In the genomic region with DNA sequence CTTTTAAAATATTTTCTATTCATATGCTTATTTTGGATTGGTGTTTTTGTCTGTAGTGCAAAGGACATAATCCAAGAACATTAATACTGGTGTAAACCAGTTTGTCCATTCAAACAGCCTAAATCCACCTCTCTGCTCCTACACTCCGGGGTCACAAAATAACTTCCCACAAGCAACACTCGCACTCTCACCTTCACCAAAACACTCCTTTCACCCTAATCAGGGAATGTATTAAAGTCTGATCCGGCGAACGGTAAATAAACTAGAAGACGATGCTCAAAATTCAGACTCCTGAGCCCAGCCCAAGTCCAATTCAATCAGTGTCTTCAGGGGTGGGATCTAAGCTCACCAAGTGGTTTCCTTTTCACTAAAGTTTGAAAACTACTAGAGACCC, we compare ENCODE assay signal across 8 cellular contexts. TPM values are rescaled to one million over a fixed set of nuclear protein-coding genes. Genes with fewer than 3 reads are reported as not detected.
DNase-seq lines count a peak whose midpoint lies in the region; ATAC-seq, FAIRE-seq and TF ChIP-seq lines count a peak whose summit lies in the region.

No MANE protein-coding gene starts in this region.

- H3K9me1 ChIP-seq in IMR-90 (ENCODE audit: insufficient read depth, low read length) (peaks cover 7% of the 10 kb centered on the region; the same call in 1 of the 2 replicates), K562 (ENCODE audit: control insufficient read depth, insufficient read depth, low read length) (no peaks in the 10 kb centered on the region)

- H2BK15ac ChIP-seq in IMR-90 (ENCODE audit: low read depth, low read length) = peak overlapping the region; percentile 16; the same call in 2 of the 3 replicates

- peak overlapping the region; percentile 86 for H3K4me3 ChIP-seq in IMR-90 (ENCODE audit: insufficient read depth, low read depth, low read length)
- peak overlapping the region; percentile 91 for H3K4me3 ChIP-seq in K562
- H3K4me3 ChIP-seq in left lung = peak overlapping the region; percentile 76 to 95
- peak overlapping the region; percentile 77 to 86 (median 81) for H3K4me3 ChIP-seq in tibial nerve

- POLR2A ChIA-PET in CD4-positive, alpha-beta T cell (lab: Charles Lee) = interaction anchor here (0.7 to 8.0 kb wide), 5 partner anchors 10 to 943 kb away, joined by 3 to 253 read pairs (median 6); a partner anchor contains a TSS
- POLR2A ChIA-PET in IMR-90 (lab: Charles Lee; ENCODE audit: unreplicated experiment) = no interaction called here
- POLR2A ChIA-PET in K562 (lab: Yijun Ruan, JAX) = interaction anchor here (0.6 to 2.5 kb wide), 5 partner anchors 10 to 770 kb away, joined by 3 to 14 read pairs (median 3); a partner anchor contains a TSS

- no peak overlapping the region for H2BK20ac ChIP-seq in IMR-90 (ENCODE audit: low read depth, low read length)

- in situ Hi-C loops in IMR-90 (cut with MboI; ENCODE audit: low sequenced_read_pairs) = no loop called here
- in situ Hi-C loops in K562 (cut with MboI) = loop anchor here (5.0 kb wide), 1 partner anchor 68 kb away; a partner anchor contains a TSS

- H2AK9ac ChIP-seq in IMR-90 (replicated peaks; ENCODE audit: low read depth, low read length, poor library complexity) = peak overlapping the region; percentile 98

- H3K36me3 ChIP-seq in IMR-90 (ENCODE audit: control insufficient read depth, insufficient read depth, low read length) (no peaks in the 10 kb centered on the region), K562 (ENCODE audit: control insufficient read depth, insufficient read depth, low read length) (peaks cover 4% of the 10 kb centered on the region; the same call in 1 of the 3 replicates), left lung (no peaks in the 10 kb centered on the region), tibial nerve (no peaks in the 10 kb centered on the region)

- peak overlapping the region; percentile 82 for H3K4ac ChIP-seq in IMR-90 (ENCODE audit: low read depth, low read length)

- peak overlapping the region; percentile 74 for H3K18ac ChIP-seq in IMR-90 (ENCODE audit: low read depth, low read length)

- peaks cover 50% of the 10 kb centered on the region for H3K4me1 Mint-ChIP-seq in CD4-positive, alpha-beta T cell (ENCODE audit: low read depth)

- H3K14ac ChIP-seq in IMR-90 (replicated peaks; ENCODE audit: low read depth, low read length) = peak overlapping the region; percentile 93

- H2BK120ac ChIP-seq in IMR-90 (ENCODE audit: low read depth, low read length) = peak overlapping the region; percentile 84; the same call in 1 of the 2 replicates

- TF ChIP-seq POLR2A in IMR-90 (IDR thresholded peaks at IDR 0.05; ENCODE audit: low read depth, low read length) = no peak
- TF ChIP-seq POLR2A in K562 (conservative IDR thresholded peaks at IDR 0.05) = no peak
- no peak for TF ChIP-seq POLR2A in tibial nerve (IDR thresholded peaks at IDR 0.05)

- H3K9ac ChIP-seq in IMR-90 (ENCODE audit: low read depth, low read length) (peak overlapping the region; percentile 94), K562 (ENCODE audit: insufficient read depth in 1 of 2, low read depth in 2 of 2, low read length in 2 of 2) (peak overlapping the region; percentile 91 to 96)

- peak overlapping the region; percentile 78 for H4K91ac ChIP-seq in IMR-90 (ENCODE audit: insufficient read depth, low read depth, low read length)

- no peak for TF ChIP-seq CTCF in CD4-positive, alpha-beta T cell (IDR thresholded peaks at IDR 0.05)
- TF ChIP-seq CTCF in IMR-90 (conservative IDR thresholded peaks at IDR 0.05; ENCODE audit: low read depth, low read length) (no peak), K562 (IDR thresholded peaks at IDR 0.05 in 2 of 3, conservative IDR thresholded peaks at IDR 0.05 in 1 of 3; ENCODE audit: insufficient read depth in 2 of 3, low read depth in 1 of 3, low read length in 3 of 3) (no peak), left lung (IDR thresholded peaks at IDR 0.05) (no peak), tibial nerve (IDR thresholded peaks at IDR 0.05) (no peak)

- CTCF ChIA-PET in CD4-positive, alpha-beta T cell (lab: Charles Lee) = interaction anchor here (3.8 kb wide), 1 partner anchor 66 kb away, joined by 46 read pairs; a partner anchor contains a TSS
- CTCF ChIA-PET in IMR-90 (lab: Yijun Ruan, JAX) (no interaction called here), K562 (lab: Yijun Ruan, JAX; ENCODE audit: low intra/inter-chr PET ratio) (interaction anchor here (1.0 kb wide), 1 partner anchor 66 kb away, joined by 3 read pairs; a partner anchor contains a TSS)

- peaks cover 5% of the 10 kb centered on the region for H3K4me1 ChIP-seq in IMR-90 (ENCODE audit: control insufficient read depth, insufficient read depth, low read length)
- H3K4me1 ChIP-seq in K562 (replicated peaks in 1 of 2; ENCODE audit: control insufficient read depth in 2 of 2, insufficient read depth in 2 of 2, low read length in 2 of 2) = peaks cover 5 to 10% of the 10 kb centered on the region in 2 experiments; a peak in 4 of 5 replicates
- peaks cover 7 to 46% of the 10 kb centered on the region in 2 donors for H3K4me1 ChIP-seq in left lung
- peaks cover 0 to 37% (median 15%) of the 10 kb centered on the region in 4 donors for H3K4me1 ChIP-seq in tibial nerve

- peak overlapping the region; percentile 98 for H2AFZ ChIP-seq in IMR-90 (replicated peaks; ENCODE audit: low read length, poor library complexity)
- peak overlapping the region; percentile 95 for H2AFZ ChIP-seq in K562 (ENCODE audit: low read depth, low read length)

- peak overlapping the region; percentile 96 for H3K4me3 Mint-ChIP-seq in CD4-positive, alpha-beta T cell

- H3K27ac Mint-ChIP-seq in CD4-positive, alpha-beta T cell = peak overlapping the region; percentile 94

- peak overlapping the region; percentile 56 to 91 for H4K8ac ChIP-seq in IMR-90 (ENCODE audit: low read depth in 2 of 2, low read length in 2 of 2)

- no peaks in the 10 kb centered on the region for H3K9me3 Mint-ChIP-seq in CD4-positive, alpha-beta T cell

- no peaks in the 10 kb centered on the region for H3K9me3 ChIP-seq in CD4-positive, alpha-beta T cell (ENCODE audit: control insufficient read depth, low read length)
- H3K9me3 ChIP-seq in IMR-90 (ENCODE audit: control insufficient read depth, insufficient read depth, low read length) (no peaks in the 10 kb centered on the region), K562 (replicated peaks; ENCODE audit: control insufficient read depth, insufficient read depth, low read depth, low read length) (no peaks in the 10 kb centered on the region), left lung (no peaks in the 10 kb centered on the region), tibial nerve (no peaks in the 10 kb centered on the region)

- no CpG with 5 or more reads among the region's 6 CpGs for WGBS in IMR-90 (ENCODE audit: extremely low coverage in 2 of 2, insufficient read length in 1 of 2), 2 experiments
- under 1% methylated on average over 6 of the region's 6 CpGs for WGBS in K562 (ENCODE audit: insufficient coverage, low coverage, missing lambda C conversion rate)
- WGBS in tibial nerve, 2 donors = 0% methylated on average over 6 of the region's 6 CpGs

- no peaks in the 10 kb centered on the region for H3K27me3 Mint-ChIP-seq in CD4-positive, alpha-beta T cell

- H3K79me2 ChIP-seq in K562 (ENCODE audit: control insufficient read depth, insufficient read depth, low read length) = peaks cover 55% of the 10 kb centered on the region

- peak overlapping the region; percentile 78 for H3K23ac ChIP-seq in IMR-90 (ENCODE audit: low read depth, low read length)

- dilution Hi-C loops in IMR-90 (cut with HindIII; ENCODE audit: low sequenced_read_pairs, unreplicated experiment) = no loop called here

- TF ChIP-seq EP300 in K562 (IDR thresholded peaks at IDR 0.05; ENCODE audit: low read length) (no peak), tibial nerve (IDR thresholded peaks at IDR 0.05) (no peak)

- no peak for TF ChIP-seq RAD21 in IMR-90 (IDR thresholded peaks at IDR 0.05; ENCODE audit: low read length)
- TF ChIP-seq RAD21 in K562 (CRISPR knock-in tag; conservative IDR thresholded peaks at IDR 0.05 in 1 of 2, IDR thresholded peaks at IDR 0.05 in 1 of 2) = no peak

- peaks cover 0 to 38% of the 10 kb centered on the region in 2 experiments; a peak in 2 of 4 replicates for H3K79me1 ChIP-seq in IMR-90 (ENCODE audit: low read depth in 1 of 2, low read length in 2 of 2)

- ATAC-seq in CD4-positive, alpha-beta T cell (ENCODE audit: poor library complexity) = no peak
- no peak; the same call in 1 of the 2 replicates for ATAC-seq in IMR-90 (ENCODE audit: low read depth)
- peak; percentile 26 for ATAC-seq in K562
- peak; percentile 7 for ATAC-seq in left lung
- no peak for ATAC-seq in HG02610 (IDR thresholded peaks at IDR 0.05; ENCODE audit: unreplicated experiment)
- no peak for ATAC-seq in HG02938 (IDR thresholded peaks at IDR 0.05; ENCODE audit: unreplicated experiment)
- no peak for ATAC-seq in HG02623 (IDR thresholded peaks at IDR 0.05; ENCODE audit: unreplicated experiment)

- peak; percentile 37 for FAIRE-seq in K562 (lab: Jason Lieb, UNC)

- no peaks in the 10 kb centered on the region for H3K27me3 ChIP-seq in CD4-positive, alpha-beta T cell (ENCODE audit: control insufficient read depth, insufficient read depth, low read length)
- H3K27me3 ChIP-seq in IMR-90 (ENCODE audit: control insufficient read depth, insufficient read depth, low read length) (no peaks in the 10 kb centered on the region), K562 (ENCODE audit: control insufficient read depth in 2 of 2, insufficient read depth in 2 of 2, low read length in 2 of 2) (no peaks in the 10 kb centered on the region), left lung (no peaks in the 10 kb centered on the region), tibial nerve (no peaks in the 10 kb centered on the region)

- peak overlapping the region; percentile 81; the same call in 1 of the 2 replicates for H2AK5ac ChIP-seq in IMR-90 (ENCODE audit: low read depth, low read length)

- peak overlapping the region; percentile 71 for H4K5ac ChIP-seq in IMR-90 (ENCODE audit: low read depth, low read length)

- peak overlapping the region; percentile 70 for H3K27ac ChIP-seq in CD4-positive, alpha-beta T cell (ENCODE audit: low read depth, low read length)
- H3K27ac ChIP-seq in IMR-90 (ENCODE audit: insufficient read depth, low read length) (peak overlapping the region; percentile 94), K562 (ENCODE audit: extremely low read depth, low read depth, low read length) (peak overlapping the region; percentile 92), left lung (peak overlapping the region; percentile 86 to 95), tibial nerve (peak overlapping the region; percentile 84 to 94 (median 90))

- H3K4me2 ChIP-seq in IMR-90 (ENCODE audit: low read depth, low read length) (peak overlapping the region; percentile 98), K562 (ENCODE audit: insufficient read depth, low read length) (peak overlapping the region; percentile 81)

- peak overlapping the region; percentile 88 for H3K56ac ChIP-seq in IMR-90 (ENCODE audit: extremely low read depth, insufficient read depth, low read length)

- intact Hi-C loops in CD4-positive, alpha-beta T cell (cut with DNase I, micrococcal nuclease) = loop anchor here (1.0 to 10.0 kb wide), 8 partner anchors 66 to 1269 kb away; a partner anchor contains a TSS
- intact Hi-C loops in IMR-90 (cut with micrococcal nuclease) = loop anchor here (1.0 to 5.0 kb wide), 3 partner anchors 52 to 284 kb away; a partner anchor contains a TSS
- intact Hi-C loops in K562 (cut with micrococcal nuclease) = loop anchor here (1.0 kb wide), 1 partner anchor 66 kb away; a partner anchor contains a TSS
- intact Hi-C loops in left lung (cut with DNase I) = no loop called here

- no TSS peak for BruUV-seq in IMR-90 (replicated peaks; lab: Mats Ljungman, UMichigan)
- TSS peak; percentile 61 for BruUV-seq in K562 (replicated peaks; lab: Mats Ljungman, UMichigan)

- peaks cover 15% of the 10 kb centered on the region for H3K36me3 Mint-ChIP-seq in CD4-positive, alpha-beta T cell (ENCODE audit: low read depth)

- DNase-seq in CD4-positive, alpha-beta T cell = no peak
- DNase-seq in IMR-90 (no peak), K562 (ENCODE audit: extremely low read depth in 1 of 4, low spot score in 3 of 4) (peak in 2 of 4 experiments; percentile 13 to 37), left lung (no peak), tibial nerve (ENCODE audit: low spot score in 2 of 2) (no peak)

- H4K20me1 ChIP-seq in IMR-90 (ENCODE audit: insufficient read depth, low read length) (peaks cover 13% of the 10 kb centered on the region), K562 (replicated peaks; ENCODE audit: control insufficient read depth, insufficient read depth, low read length) (no peaks in the 10 kb centered on the region)

- peak overlapping the region; percentile 84 for H2BK5ac ChIP-seq in IMR-90 (ENCODE audit: low read depth, low read length, poor library complexity, severe bottlenecking)

RNA-seq across cellular contexts. Expression of a gene that starts 0.6 kb away (rescaled TPM):
- total RNA-seq in CD4-positive, alpha-beta T cell = 10 to 100 TPM; 24.5 to 24.6 TPM
- total RNA-seq in IMR-90 (2012; rRNA removed) = 59.0 and 67.8 TPM in 2 replicates
- polyA plus RNA-seq in IMR-90 (2012; rRNA removed) = 24.0 and 33.1 TPM in 2 replicates
- 10.0 and 13.1 TPM in 2 replicates for polyA plus RNA-seq in IMR-90 (2012; cell fraction: cytosol; rRNA removed)
- 5.0 and 33.9 TPM in 2 replicates for polyA plus RNA-seq in IMR-90 (2012; cell fraction: nucleus; rRNA removed; ENCODE audit: low replicate concordance)
- total RNA-seq in K562 (2011; cell fraction: chromatin; rRNA removed; ENCODE audit: low replicate concordance) = 28.7 and 124 TPM in 2 replicates
- total RNA-seq in K562 (2011; cell fraction: nucleolus; rRNA removed) = 12.8 and 17.6 TPM in 2 replicates
- total RNA-seq in K562 (2011; cell fraction: nucleoplasm; rRNA removed) = 41.8 and 63.9 TPM in 2 replicates
- 33.4 and 34.1 TPM in 2 replicates for total RNA-seq in K562 (2014; rRNA removed)
- 55.7 and 65.6 TPM in 2 replicates for total RNA-seq in K562 (2014; rRNA removed; fragmentation: Illumina TruSeq; extraction: Trizol)
- total RNA-seq in K562 (2015; rRNA removed; fragmentation: Illumina TruSeq; extraction: Trizol) = 60.4 and 61.8 TPM in 2 replicates
- 42.2 and 42.8 TPM in 2 replicates for total RNA-seq in K562 (2021)
- polyA plus RNA-seq in K562 (2011; rRNA removed) = 51.4 and 55.6 TPM in 2 replicates
- polyA plus RNA-seq in K562 (2011; cell fraction: cytosol; rRNA removed) = 21.8 and 45.4 TPM in 2 replicates
- polyA plus RNA-seq in K562 (2011; cell fraction: nucleus; rRNA removed) = 20.3 and 36.5 TPM in 2 replicates
- polyA plus RNA-seq in K562 (2012) = 40.5 and 54.7 TPM in 2 replicates
- 46.8 and 55.1 TPM in 2 replicates for polyA plus RNA-seq in K562 (2014; fragmentation: Illumina TruSeq; extraction: Trizol)
- 10 to 100 TPM; 21.1 to 30.9 TPM for polyA plus RNA-seq in K562 (2014; fragmentation: Nextera tagmentation; extraction: Ambion mirVana)
- 25.2 and 29.8 TPM in 2 replicates for polyA plus RNA-seq in K562 (2014; rRNA removed)
- polyA minus RNA-seq in K562 (2011; rRNA and poly(A)+ RNA removed) = 94.2 and 106 TPM in 2 replicates
- 27.1 and 30.8 TPM in 2 replicates for polyA minus RNA-seq in K562 (2011; cell fraction: cytosol; rRNA and poly(A)+ RNA removed)
- 39.6 and 79.5 TPM in 2 replicates for polyA minus RNA-seq in K562 (2011; cell fraction: nucleus; rRNA and poly(A)+ RNA removed)
- 10 to 100 TPM; 42.4 to 49.3 TPM for total RNA-seq in left lung
- total RNA-seq in tibial nerve = 10 to 100 TPM; 23.1 to 51.0 (median 44.2) TPM

Comparison
In these comparisons a context has a peak if more than half of its experiments do, and no peak if none do; other contexts are left out.
1. ATAC-seq: peak in K562 (single experiment) and left lung (single experiment); none in CD4-positive, alpha-beta T cell (single experiment), IMR-90 (single experiment), HG02610 (single experiment), HG02938 (single experiment) and HG02623 (single experiment).
2. intact Hi-C loops: an anchor here in CD4-positive, alpha-beta T cell (1.0 to 10.0 kb wide), IMR-90 (1.0 to 5.0 kb wide) and K562 (1.0 kb wide); none called in left lung.
3. Peak in every context shown above with its lines, with median percentiles within 50 percentile points of each other: H3K27ac ChIP-seq and H3K4me3 ChIP-seq.